In the genomic region with DNA sequence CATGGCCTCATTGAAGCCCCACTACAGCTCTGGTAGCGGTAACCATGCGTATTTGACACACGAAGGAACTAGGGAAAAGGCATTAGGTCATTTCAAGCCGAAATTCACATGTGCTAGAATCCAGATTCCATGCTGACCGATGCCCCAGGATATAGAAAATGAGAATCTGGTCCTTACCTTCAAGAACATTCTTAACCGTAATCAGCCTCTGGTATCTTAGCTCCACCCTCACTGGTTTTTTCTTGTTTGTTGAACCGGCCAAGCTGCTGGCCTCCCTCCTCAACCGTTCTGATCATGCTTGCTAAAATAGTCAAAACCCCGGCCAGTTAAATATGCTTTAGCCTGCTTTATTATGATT, we compare ENCODE assay signal across 8 cellular contexts. TPM values are rescaled to one million over a fixed set of nuclear protein-coding genes. Genes with fewer than 3 reads are reported as not detected.
DNase-seq lines count a peak whose midpoint lies in the region; ATAC-seq and TF ChIP-seq lines count a peak whose summit lies in the region.

No MANE protein-coding gene starts in this region.

- H3K27me3 ChIP-seq in CD8-positive, alpha-beta memory T cell (ENCODE audit: insufficient read depth, low read length, poor library complexity, severe bottlenecking), result no peaks in the 10 kb centered on the region
- H3K27me3 ChIP-seq in HAP-1 (ENCODE audit: low read depth) (no peaks in the 10 kb centered on the region), SU-DHL-6 (ENCODE audit: low read length) (no peaks in the 10 kb centered on the region)

- peaks cover 9% of the 10 kb centered on the region for H3K4me1 ChIP-seq in CD8-positive, alpha-beta memory T cell (ENCODE audit: insufficient read depth, low read length)
- H3K4me1 ChIP-seq in HAP-1, result peaks cover 19% of the 10 kb centered on the region

- H3K27ac ChIP-seq in CD8-positive, alpha-beta memory T cell (ENCODE audit: low read depth, low read length), result no peak overlapping the region
- peak overlapping the region; percentile 60; the same call in 1 of the 2 replicates for H3K27ac ChIP-seq in SU-DHL-6 (ENCODE audit: low read depth, low read length)

- peaks cover 0 to 5% of the 10 kb centered on the region in 2 donors for H3K27me3 Mint-ChIP-seq in CD8-positive, alpha-beta memory T cell

- peak overlapping the region in 7 of 8 donors; percentile 55 to 94 (median 86) for H3K27ac Mint-ChIP-seq in CD8-positive, alpha-beta memory T cell

- CTCF ChIA-PET in CD8-positive, alpha-beta memory T cell (lab: Charles Lee), result interaction anchor here (1.0 kb wide), 1 partner anchor 13 kb away, joined by 3 read pairs; no protein-coding TSS in a partner anchor

- no peaks in the 10 kb centered on the region for H4K20me1 ChIP-seq in SU-DHL-6 (ENCODE audit: low read depth, low read length)

- H3K4me3 ChIP-seq in CD8-positive, alpha-beta memory T cell (ENCODE audit: low read length), result peak overlapping the region; percentile 58
- peak overlapping the region; percentile 66 for H3K4me3 ChIP-seq in HAP-1
- H3K4me3 ChIP-seq in SU-DHL-6 (ENCODE audit: insufficient read depth, low read length, poor library complexity, severe bottlenecking), result peak overlapping the region; percentile 78
- peak overlapping the region; percentile 71 for H3K4me3 ChIP-seq in fibroblast of the aortic adventitia (ENCODE audit: low read depth, low read length)

- in situ Hi-C loops in HAP-1 (cut with MboI; ENCODE audit: low sequenced_read_pairs), result no loop called here

- H3K4me1 Mint-ChIP-seq in CD8-positive, alpha-beta memory T cell, result peaks cover 9 to 24% (median 18%) of the 10 kb centered on the region in 3 donors

- no peaks in the 10 kb centered on the region for H3K36me3 ChIP-seq in CD8-positive, alpha-beta memory T cell (ENCODE audit: insufficient read depth, low read length)
- peaks cover 5% of the 10 kb centered on the region; the same call in 1 of the 2 replicates for H3K36me3 ChIP-seq in HAP-1 (replicated peaks)
- 0 out of 2 replicates have a peak, but pooled peaks cover 2% of the 10 kb centered on the region for H3K36me3 ChIP-seq in SU-DHL-6 (ENCODE audit: low read length)

- H3K9ac ChIP-seq in SU-DHL-6 (ENCODE audit: low read length), result peak overlapping the region; percentile 89

- H3K4me3 Mint-ChIP-seq in CD8-positive, alpha-beta memory T cell, result peak overlapping the region; percentile 92 to 97 (median 93)

- peak overlapping the region; percentile 90 for H3K4me2 ChIP-seq in SU-DHL-6 (ENCODE audit: low read depth, low read length, poor library complexity, severe bottlenecking)

- H3K9me3 Mint-ChIP-seq in CD8-positive, alpha-beta memory T cell, result no peaks in the 10 kb centered on the region

- no peak for DNase-seq in CD8-positive, alpha-beta memory T cell
- DNase-seq in HAP-1 (ENCODE audit: low spot score in 2 of 2) (peak in 1 of 2 experiments; percentile 28), fibroblast of the aortic adventitia (ENCODE audit: low read depth) (no peak), sciatic nerve (ENCODE audit: low spot score) (no peak), DMS153 (lab: John Stamatoyannopoulos, UW) (no peak), NCI-H226 (no peak)

- H2AFZ ChIP-seq in SU-DHL-6 (ENCODE audit: low read depth, low read length, severe bottlenecking), result no peak overlapping the region

- no peaks in the 10 kb centered on the region for H3F3A ChIP-seq in SU-DHL-6 (ENCODE audit: insufficient read depth)

- POLR2A ChIA-PET in CD8-positive, alpha-beta memory T cell (lab: Charles Lee), result no interaction called here

- H3K9me2 ChIP-seq in SU-DHL-6 (replicated peaks; ENCODE audit: insufficient read depth, low read length), result no peaks in the 10 kb centered on the region

- H3K9me3 ChIP-seq in CD8-positive, alpha-beta memory T cell (ENCODE audit: low read length), result no peaks in the 10 kb centered on the region
- H3K9me3 ChIP-seq in HAP-1 (no peaks in the 10 kb centered on the region), SU-DHL-6 (ENCODE audit: insufficient read depth, low read length) (no peaks in the 10 kb centered on the region)

- peaks cover 52% of the 10 kb centered on the region for H3K79me2 ChIP-seq in SU-DHL-6 (ENCODE audit: insufficient read depth, low read length)

- H3K36me3 Mint-ChIP-seq in CD8-positive, alpha-beta memory T cell, result peaks cover 0 to 1% (median 0%) of the 10 kb centered on the region in 3 donors

- TF ChIP-seq CTCF in SU-DHL-6 (IDR thresholded peaks at IDR 0.05; ENCODE audit: insufficient read depth, low read length, poor library complexity, severe bottlenecking) (no peak), fibroblast of the aortic adventitia (IDR thresholded peaks at IDR 0.05; ENCODE audit: insufficient read depth, low read length) (no peak)

- intact Hi-C loops in sciatic nerve (cut with DNase I), result no loop called here

- ATAC-seq in sciatic nerve (peak; percentile 7), HG03457 (IDR thresholded peaks at IDR 0.05; ENCODE audit: unreplicated experiment) (no peak)

RNA-seq across cellular contexts. Expression of a gene that starts 0.9 kb away (rescaled TPM):
- 10 to 100 TPM; 82.4 to 84.5 TPM for total RNA-seq in CD8-positive, alpha-beta memory T cell
- polyA plus RNA-seq in CD8-positive, alpha-beta memory T cell, result 67.1 TPM
- total RNA-seq in fibroblast of the aortic adventitia (ENCODE audit: low replicate concordance) (10.0 and 20.2 TPM in 2 replicates), sciatic nerve (16.2 TPM)
